8 cellular contexts compared by ENCODE assay signal in genomic region chr9:134641989-134642384, GRCh38. TPM values are rescaled to one million over a fixed set of nuclear protein-coding genes. Genes with fewer than 3 reads are reported as not detected.
DNase-seq lines count a peak whose midpoint lies in the region; FAIRE-seq and TF ChIP-seq lines count a peak whose summit lies in the region.

No MANE protein-coding gene starts in this region.

- H3K79me2 ChIP-seq in H9 (ENCODE audit: insufficient read depth, low read length), result no peaks in the 10 kb centered on the region

- no peak overlapping the region for H4K5ac ChIP-seq in H9 (ENCODE audit: insufficient read length, low read depth, low read length)

- H3T11ph ChIP-seq in H9 (ENCODE audit: low read length), result no peak overlapping the region

- no peak for TF ChIP-seq CTCF in H9 (conservative IDR thresholded peaks at IDR 0.05)

- H3K27me3 Mint-ChIP-seq in H9 (ENCODE audit: low read depth), result peaks cover 30% of the 10 kb centered on the region

- H3K4me1 ChIP-seq in H9 (ENCODE audit: insufficient read depth, low read length), result no peaks in the 10 kb centered on the region; the same call in 1 of the 2 replicates
- peaks cover 35% of the 10 kb centered on the region for H3K4me1 ChIP-seq in adipocyte (ENCODE audit: control insufficient read depth, insufficient read depth, low read length)
- H3K4me1 ChIP-seq in small intestine (ENCODE audit: control insufficient read depth in 2 of 2, insufficient read depth in 1 of 2, low read depth in 1 of 2, low read length in 1 of 2), result no peaks in the 10 kb centered on the region

- no peaks in the 10 kb centered on the region; the same call in 1 of the 2 replicates for H3K27me3 ChIP-seq in H9 (ENCODE audit: insufficient read depth, low read length)
- H3K27me3 ChIP-seq in adipocyte (replicated peaks; ENCODE audit: control insufficient read depth, insufficient read depth, low read length), result no peaks in the 10 kb centered on the region
- H3K27me3 ChIP-seq in small intestine (ENCODE audit: control insufficient read depth in 2 of 2, insufficient read depth in 2 of 2, low read length in 2 of 2), result peaks cover 5 to 7% of the 10 kb centered on the region in 2 donors

- H3K18ac ChIP-seq in H9 (ENCODE audit: insufficient read length, low read depth, low read length), result no peak overlapping the region

- H3K9ac ChIP-seq in H9 (ENCODE audit: extremely low read depth, insufficient read length, low read length) (no peak overlapping the region), adipocyte (ENCODE audit: low read length) (peak overlapping the region; percentile 97)

- no peak overlapping the region for H2BK15ac ChIP-seq in H9 (ENCODE audit: low read depth, low read length)

- H4K8ac ChIP-seq in H9 (replicated peaks; ENCODE audit: insufficient read length, low read depth, low read length), result no peak overlapping the region

- peak overlapping the region; percentile 65 for H3K4me2 ChIP-seq in H9 (ENCODE audit: insufficient read depth, insufficient read length, low read length)

- H3K9me3 ChIP-seq in H9 (ENCODE audit: control insufficient read depth, low read depth, low read length) (no peaks in the 10 kb centered on the region), adipocyte (ENCODE audit: control insufficient read depth, low read length) (no peaks in the 10 kb centered on the region), iPS-18c (ENCODE audit: control insufficient read depth, insufficient read depth, low read length) (no peaks in the 10 kb centered on the region), small intestine (ENCODE audit: control insufficient read depth, low read depth) (no peaks in the 10 kb centered on the region)

- no peaks in the 10 kb centered on the region for H4K20me1 ChIP-seq in H9 (ENCODE audit: control insufficient read depth, insufficient read depth, insufficient read length)

- DNase-seq in H9, result no peak
- DNase-seq in adipocyte (ENCODE audit: low read depth), result no peak
- DNase-seq in small intestine, result no peak
- DNase-seq in NCI-H2081 (lab: John Stamatoyannopoulos, UW), result no peak
- DNase-seq in activated CD8-positive, alpha-beta memory T cell treated with anti-CD3 and anti-CD28 coated beads, Interleukin-2, amount 50 U/mL, for 4 hours, result no peak
- DNase-seq in GF-D8 (lab: John Stamatoyannopoulos, UW), result no peak
- no peak for DNase-seq in activated CD4-positive, alpha-beta T cell treated with anti-CD3 and anti-CD28 coated beads for 48 hours

- H2AK5ac ChIP-seq in H9 (ENCODE audit: insufficient read length, low read length), result no peak overlapping the region

- no peaks in the 10 kb centered on the region for H3K79me1 ChIP-seq in H9 (ENCODE audit: insufficient read depth, low read depth, low read length, poor library complexity, severe bottlenecking)

- no peaks in the 10 kb centered on the region; a peak in 1 of 7 replicates for H3K36me3 Mint-ChIP-seq in H9 (ENCODE audit: insufficient read depth in 1 of 3, low read depth in 3 of 3)

- no peak overlapping the region for H2AFZ ChIP-seq in H9 (ENCODE audit: low read length)

- H3K56ac ChIP-seq in H9 (ENCODE audit: insufficient read length, low read depth, low read length), result no peak overlapping the region

- H3K4me3 ChIP-seq in adipocyte (ENCODE audit: low read length) (peak overlapping the region; percentile 98), iPS-18c (ENCODE audit: insufficient read depth, low read depth, low read length) (peak overlapping the region; percentile 65), small intestine (ENCODE audit: low read depth in 1 of 2, low read length in 2 of 2) (peak overlapping the region; percentile 16 to 24)

- WGBS in H9 (ENCODE audit: extremely low coverage, insufficient read length, low lambda C conversion rate), result no CpG with 5 or more reads among the region's 59 CpGs
- WGBS in small intestine, 3 donors, result 1 to 3% (median 1%) methylated on average over 28 to 59 of the region's 59 CpGs

- H2BK120ac ChIP-seq in H9 (ENCODE audit: low read depth, low read length, poor library complexity, severe bottlenecking), result no peak overlapping the region

- H4K91ac ChIP-seq in H9 (ENCODE audit: insufficient read length, low read depth, low read length), result no peak overlapping the region

- FAIRE-seq in small intestine (lab: Jason Lieb, UNC), result no peak

- no peak overlapping the region for H2BK5ac ChIP-seq in H9 (ENCODE audit: insufficient read length, low read length)

- peak overlapping the region; percentile 81 to 86; a peak in 4 of 5 replicates for H3K4me3 Mint-ChIP-seq in H9

- no peak overlapping the region for H2BK12ac ChIP-seq in H9 (ENCODE audit: insufficient read length, low read depth, low read length)

- H3K23me2 ChIP-seq in H9 (ENCODE audit: insufficient read length, low read depth, low read length, poor library complexity, severe bottlenecking), result peaks cover 7% of the 10 kb centered on the region

- H3K23ac ChIP-seq in H9 (ENCODE audit: insufficient read length, low read depth, low read length), result no peak overlapping the region

- H3K9me3 Mint-ChIP-seq in H9, result no peaks in the 10 kb centered on the region

- no peak overlapping the region for H3K4ac ChIP-seq in H9 (ENCODE audit: low read depth, low read length)

- no peak overlapping the region for H3K14ac ChIP-seq in H9 (ENCODE audit: insufficient read depth, low read length)

- H3K27ac Mint-ChIP-seq in H9, result no peak overlapping the region

- peaks cover 21 to 48% of the 10 kb centered on the region in 2 experiments for H3K4me1 Mint-ChIP-seq in H9

- H3K27ac ChIP-seq in H9 (ENCODE audit: insufficient read length, low read depth, low read length) (no peak overlapping the region), small intestine (ENCODE audit: low read depth in 1 of 2, low read length in 1 of 2) (peak overlapping the region in 1 of 2 donors; percentile 64)

- H3K36me3 ChIP-seq in adipocyte (ENCODE audit: control insufficient read depth, insufficient read depth, low read length, severe bottlenecking), result peaks cover 4% of the 10 kb centered on the region
- H3K36me3 ChIP-seq in small intestine (ENCODE audit: control insufficient read depth in 2 of 2, insufficient read depth in 2 of 2, low read length in 2 of 2), result no peaks in the 10 kb centered on the region

- no peak overlapping the region for H2BK20ac ChIP-seq in H9 (ENCODE audit: low read depth, low read length, poor library complexity, severe bottlenecking)

RNA-seq across cellular contexts. Expression of gene COL5A1, which starts 0.4 kb away (rescaled TPM):
- 8.6 and 9.5 TPM in 2 replicates for total RNA-seq in H9 (2021)
- 1 to 10 TPM in 2 of 3 donors, under 1 TPM in 1; 0.22 to 9.5 (median 1.4) TPM for polyA plus RNA-seq in small intestine

Comparison
In these comparisons a context has a peak if more than half of its experiments do, and no peak if none do; other contexts are left out.
1. H3K4me3 ChIP-seq: peak in every context shown above with its lines; median percentile 98 in adipocyte; 65 in iPS-18c; 20 in small intestine.